In the genomic region with DNA sequence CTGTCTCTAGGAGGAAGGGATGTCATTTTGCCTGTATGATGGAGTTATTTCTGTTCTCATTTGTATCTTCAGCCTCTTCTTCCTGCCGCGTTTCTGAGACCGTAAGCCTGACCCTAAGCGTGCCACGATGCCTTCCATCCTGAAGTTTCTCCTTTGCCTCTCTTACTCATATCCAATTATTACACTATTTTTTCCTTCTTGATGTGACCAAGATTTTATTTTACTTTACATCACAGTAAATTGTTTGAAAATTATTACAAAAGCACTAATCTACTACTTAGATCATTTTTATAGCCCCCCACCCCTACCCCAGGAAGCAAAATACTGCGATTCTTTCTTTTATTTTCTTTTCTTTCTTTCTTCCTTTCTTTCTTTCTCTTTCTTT, we compare ENCODE assay signal across 1 cellular context.
TF ChIP-seq lines count a peak whose summit lies in the region.

No MANE protein-coding gene starts in this region.

TF ChIP-seq in GM23338, 12 proteins besides CTCF, POLR2A, EP300 and RAD21 (continued from another document):
- TF ChIP-seq, protein P1, sequence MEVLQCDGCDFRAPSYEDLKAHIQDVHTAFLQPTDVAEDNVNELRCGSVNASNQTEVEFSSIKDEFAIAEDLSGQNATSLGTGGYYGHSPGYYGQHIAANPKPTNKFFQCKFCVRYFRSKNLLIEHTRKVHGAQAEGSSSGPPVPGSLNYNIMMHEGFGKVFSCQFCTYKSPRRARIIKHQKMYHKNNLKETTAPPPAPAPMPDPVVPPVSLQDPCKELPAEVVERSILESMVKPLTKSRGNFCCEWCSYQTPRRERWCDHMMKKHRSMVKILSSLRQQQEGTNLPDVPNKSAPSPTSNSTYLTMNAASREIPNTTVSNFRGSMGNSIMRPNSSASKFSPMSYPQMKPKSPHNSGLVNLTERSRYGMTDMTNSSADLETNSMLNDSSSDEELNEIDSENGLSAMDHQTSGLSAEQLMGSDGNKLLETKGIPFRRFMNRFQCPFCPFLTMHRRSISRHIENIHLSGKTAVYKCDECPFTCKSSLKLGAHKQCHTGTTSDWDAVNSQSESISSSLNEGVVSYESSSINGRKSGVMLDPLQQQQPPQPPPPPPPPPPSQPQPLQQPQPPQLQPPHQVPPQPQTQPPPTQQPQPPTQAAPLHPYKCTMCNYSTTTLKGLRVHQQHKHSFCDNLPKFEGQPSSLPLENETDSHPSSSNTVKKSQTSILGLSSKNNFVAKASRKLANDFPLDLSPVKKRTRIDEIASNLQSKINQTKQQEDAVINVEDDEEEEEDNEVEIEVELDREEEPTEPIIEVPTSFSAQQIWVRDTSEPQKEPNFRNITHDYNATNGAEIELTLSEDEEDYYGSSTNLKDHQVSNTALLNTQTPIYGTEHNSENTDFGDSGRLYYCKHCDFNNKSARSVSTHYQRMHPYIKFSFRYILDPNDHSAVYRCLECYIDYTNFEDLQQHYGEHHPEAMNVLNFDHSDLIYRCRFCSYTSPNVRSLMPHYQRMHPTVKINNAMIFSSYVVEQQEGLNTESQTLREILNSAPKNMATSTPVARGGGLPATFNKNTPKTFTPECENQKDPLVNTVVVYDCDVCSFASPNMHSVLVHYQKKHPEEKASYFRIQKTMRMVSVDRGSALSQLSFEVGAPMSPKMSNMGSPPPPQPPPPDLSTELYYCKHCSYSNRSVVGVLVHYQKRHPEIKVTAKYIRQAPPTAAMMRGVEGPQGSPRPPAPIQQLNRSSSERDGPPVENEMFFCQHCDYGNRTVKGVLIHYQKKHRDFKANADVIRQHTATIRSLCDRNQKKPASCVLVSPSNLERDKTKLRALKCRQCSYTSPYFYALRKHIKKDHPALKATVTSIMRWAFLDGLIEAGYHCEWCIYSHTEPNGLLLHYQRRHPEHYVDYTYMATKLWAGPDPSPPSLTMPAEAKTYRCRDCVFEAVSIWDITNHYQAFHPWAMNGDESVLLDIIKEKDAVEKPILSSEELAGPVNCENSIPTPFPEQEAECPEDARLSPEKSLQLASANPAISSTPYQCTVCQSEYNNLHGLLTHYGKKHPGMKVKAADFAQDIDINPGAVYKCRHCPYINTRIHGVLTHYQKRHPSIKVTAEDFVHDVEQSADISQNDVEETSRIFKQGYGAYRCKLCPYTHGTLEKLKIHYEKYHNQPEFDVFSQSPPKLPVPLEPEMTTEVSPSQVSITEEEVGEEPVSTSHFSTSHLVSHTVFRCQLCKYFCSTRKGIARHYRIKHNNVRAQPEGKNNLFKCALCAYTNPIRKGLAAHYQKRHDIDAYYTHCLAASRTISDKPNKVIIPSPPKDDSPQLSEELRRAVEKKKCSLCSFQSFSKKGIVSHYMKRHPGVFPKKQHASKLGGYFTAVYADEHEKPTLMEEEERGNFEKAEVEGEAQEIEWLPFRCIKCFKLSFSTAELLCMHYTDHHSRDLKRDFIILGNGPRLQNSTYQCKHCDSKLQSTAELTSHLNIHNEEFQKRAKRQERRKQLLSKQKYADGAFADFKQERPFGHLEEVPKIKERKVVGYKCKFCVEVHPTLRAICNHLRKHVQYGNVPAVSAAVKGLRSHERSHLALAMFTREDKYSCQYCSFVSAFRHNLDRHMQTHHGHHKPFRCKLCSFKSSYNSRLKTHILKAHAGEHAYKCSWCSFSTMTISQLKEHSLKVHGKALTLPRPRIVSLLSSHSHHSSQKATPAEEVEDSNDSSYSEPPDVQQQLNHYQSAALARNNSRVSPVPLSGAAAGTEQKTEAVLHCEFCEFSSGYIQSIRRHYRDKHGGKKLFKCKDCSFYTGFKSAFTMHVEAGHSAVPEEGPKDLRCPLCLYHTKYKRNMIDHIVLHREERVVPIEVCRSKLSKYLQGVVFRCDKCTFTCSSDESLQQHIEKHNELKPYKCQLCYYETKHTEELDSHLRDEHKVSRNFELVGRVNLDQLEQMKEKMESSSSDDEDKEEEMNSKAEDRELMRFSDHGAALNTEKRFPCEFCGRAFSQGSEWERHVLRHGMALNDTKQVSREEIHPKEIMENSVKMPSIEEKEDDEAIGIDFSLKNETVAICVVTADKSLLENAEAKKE (CRISPR knock-in tag; IDR thresholded peaks at IDR 0.05): no peak
- TF ChIP-seq, protein P2, sequence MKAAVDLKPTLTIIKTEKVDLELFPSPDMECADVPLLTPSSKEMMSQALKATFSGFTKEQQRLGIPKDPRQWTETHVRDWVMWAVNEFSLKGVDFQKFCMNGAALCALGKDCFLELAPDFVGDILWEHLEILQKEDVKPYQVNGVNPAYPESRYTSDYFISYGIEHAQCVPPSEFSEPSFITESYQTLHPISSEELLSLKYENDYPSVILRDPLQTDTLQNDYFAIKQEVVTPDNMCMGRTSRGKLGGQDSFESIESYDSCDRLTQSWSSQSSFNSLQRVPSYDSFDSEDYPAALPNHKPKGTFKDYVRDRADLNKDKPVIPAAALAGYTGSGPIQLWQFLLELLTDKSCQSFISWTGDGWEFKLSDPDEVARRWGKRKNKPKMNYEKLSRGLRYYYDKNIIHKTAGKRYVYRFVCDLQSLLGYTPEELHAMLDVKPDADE (IDR thresholded peaks at IDR 0.05): no peak
- TF ChIP-seq, protein P3, sequence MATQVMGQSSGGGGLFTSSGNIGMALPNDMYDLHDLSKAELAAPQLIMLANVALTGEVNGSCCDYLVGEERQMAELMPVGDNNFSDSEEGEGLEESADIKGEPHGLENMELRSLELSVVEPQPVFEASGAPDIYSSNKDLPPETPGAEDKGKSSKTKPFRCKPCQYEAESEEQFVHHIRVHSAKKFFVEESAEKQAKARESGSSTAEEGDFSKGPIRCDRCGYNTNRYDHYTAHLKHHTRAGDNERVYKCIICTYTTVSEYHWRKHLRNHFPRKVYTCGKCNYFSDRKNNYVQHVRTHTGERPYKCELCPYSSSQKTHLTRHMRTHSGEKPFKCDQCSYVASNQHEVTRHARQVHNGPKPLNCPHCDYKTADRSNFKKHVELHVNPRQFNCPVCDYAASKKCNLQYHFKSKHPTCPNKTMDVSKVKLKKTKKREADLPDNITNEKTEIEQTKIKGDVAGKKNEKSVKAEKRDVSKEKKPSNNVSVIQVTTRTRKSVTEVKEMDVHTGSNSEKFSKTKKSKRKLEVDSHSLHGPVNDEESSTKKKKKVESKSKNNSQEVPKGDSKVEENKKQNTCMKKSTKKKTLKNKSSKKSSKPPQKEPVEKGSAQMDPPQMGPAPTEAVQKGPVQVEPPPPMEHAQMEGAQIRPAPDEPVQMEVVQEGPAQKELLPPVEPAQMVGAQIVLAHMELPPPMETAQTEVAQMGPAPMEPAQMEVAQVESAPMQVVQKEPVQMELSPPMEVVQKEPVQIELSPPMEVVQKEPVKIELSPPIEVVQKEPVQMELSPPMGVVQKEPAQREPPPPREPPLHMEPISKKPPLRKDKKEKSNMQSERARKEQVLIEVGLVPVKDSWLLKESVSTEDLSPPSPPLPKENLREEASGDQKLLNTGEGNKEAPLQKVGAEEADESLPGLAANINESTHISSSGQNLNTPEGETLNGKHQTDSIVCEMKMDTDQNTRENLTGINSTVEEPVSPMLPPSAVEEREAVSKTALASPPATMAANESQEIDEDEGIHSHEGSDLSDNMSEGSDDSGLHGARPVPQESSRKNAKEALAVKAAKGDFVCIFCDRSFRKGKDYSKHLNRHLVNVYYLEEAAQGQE (IDR thresholded peaks at IDR 0.05; ENCODE audit: unreplicated experiment): no peak
- no peak for TF ChIP-seq STAT1 (IDR thresholded peaks at IDR 0.05; ENCODE audit: unreplicated experiment)
- TF ChIP-seq ZNF114 (CRISPR knock-in tag; IDR thresholded peaks at IDR 0.05): no peak
- TF ChIP-seq EZH2 (IDR thresholded peaks at IDR 0.05; ENCODE audit: low read depth, unreplicated experiment): no peak
- TF ChIP-seq ZNF331 (CRISPR knock-in tag; IDR thresholded peaks at IDR 0.05; ENCODE audit: low read depth): no peak
